Comparison of ENCODE assay signal across 8 cellular contexts in genomic region chr4:110514889-110515479, GRCh38. TPM values are rescaled to one million over a fixed set of nuclear protein-coding genes. Genes with fewer than 3 reads are reported as not detected.
A peak's percentile ranks its signal among the peaks of the same experiment; 100 is the strongest.
DNase-seq lines count a peak whose midpoint lies in the region; ATAC-seq and TF ChIP-seq lines count a peak whose summit lies in the region.

No MANE protein-coding gene starts in this region.

- H2AK5ac ChIP-seq in mesenchymal stem cell (ENCODE audit: low read length, severe bottlenecking): no peak overlapping the region

- H3K27ac ChIP-seq in heart left ventricle (no peak overlapping the region), breast epithelium (no peak overlapping the region), mesenchymal stem cell (ENCODE audit: low read length, poor library complexity, severe bottlenecking) (no peak overlapping the region), caudate nucleus (ENCODE audit: low read depth, low read length) (no peak overlapping the region)

- H4K91ac ChIP-seq in mesenchymal stem cell (ENCODE audit: low read length): no peak overlapping the region

- H2BK120ac ChIP-seq in mesenchymal stem cell (ENCODE audit: low read depth, low read length): no peak overlapping the region

- H3K18ac ChIP-seq in mesenchymal stem cell (ENCODE audit: low read depth in 1 of 2, low read length in 2 of 2): no peak overlapping the region

- TF ChIP-seq POLR2A in heart left ventricle (IDR thresholded peaks at IDR 0.05): no peak
- no peak for TF ChIP-seq POLR2A in breast epithelium (IDR thresholded peaks at IDR 0.05)

- TF ChIP-seq CTCF in heart left ventricle (IDR thresholded peaks at IDR 0.05): peak; percentile 53 to 82 (median 68)
- TF ChIP-seq CTCF in breast epithelium (IDR thresholded peaks at IDR 0.05): peak; percentile 45 to 53 (median 48)

- H3K9ac ChIP-seq in mesenchymal stem cell (ENCODE audit: low read length): no peak overlapping the region

- DNase-seq in heart left ventricle: no peak
- no peak for DNase-seq in Right ventricle myocardium inferior (ENCODE audit: missing footprints)
- peak; percentile 34 for DNase-seq in NCI-H2227 treated with DMSO at 0.1 percent for 48 hours (lab: John Stamatoyannopoulos, UW)
- no peak for DNase-seq in breast epithelium (ENCODE audit: low spot score in 2 of 2)
- peak; percentile 59 for DNase-seq in mesenchymal stem cell
- no peak for DNase-seq in mucosa of gallbladder (ENCODE audit: low spot score)
- no peak for DNase-seq in NCI-H524 treated with DMSO at 0.1 percent for 48 hours (lab: John Stamatoyannopoulos, UW)
- no peak for DNase-seq in caudate nucleus (lab: John Stamatoyannopoulos, UW)

- no peak overlapping the region for H4K8ac ChIP-seq in mesenchymal stem cell (ENCODE audit: low read length)

- ATAC-seq in heart left ventricle (no peak), Right ventricle myocardium inferior (no peak)

- H2AFZ ChIP-seq in mesenchymal stem cell (ENCODE audit: low read depth, low read length): no peak overlapping the region

- intact Hi-C loops in heart left ventricle (cut with DNase I): loop anchor here (2.0 to 10.0 kb wide), 13 partner anchors 170 to 1520 kb away; partner anchors contain the start of gene ELOVL6 (in 3 of the 10)
- intact Hi-C loops in Right ventricle myocardium inferior (cut with DNase I): loop anchor here (2.0 to 10.0 kb wide), 5 partner anchors 70 to 1090 kb away; partner anchors contain the start of gene ELOVL6
- intact Hi-C loops in breast epithelium (cut with DNase I; ENCODE audit: low total_unique reads): loop anchor here (5.0 to 10.0 kb wide), 2 partner anchors 310 to 538 kb away; no protein-coding TSS in a partner anchor

- no peak overlapping the region for H2BK15ac ChIP-seq in mesenchymal stem cell (ENCODE audit: low read depth, poor library complexity, severe bottlenecking)

- H3K36me3 ChIP-seq in heart left ventricle (no peaks in the 10 kb centered on the region), breast epithelium (no peaks in the 10 kb centered on the region), mesenchymal stem cell (ENCODE audit: control insufficient read depth in 1 of 2, insufficient read depth in 2 of 2, low read depth in 1 of 2, low read length in 2 of 2) (no peaks in the 10 kb centered on the region)

- H3K27me3 ChIP-seq in heart left ventricle (no peaks in the 10 kb centered on the region), breast epithelium (no peaks in the 10 kb centered on the region), mesenchymal stem cell (ENCODE audit: control insufficient read depth in 1 of 2, insufficient read depth in 1 of 2, low read length in 2 of 2) (no peaks in the 10 kb centered on the region)

- H3K4me1 ChIP-seq in heart left ventricle (peaks cover 0 to 17% (median 0%) of the 10 kb centered on the region in 12 donors), breast epithelium (no peaks in the 10 kb centered on the region), mesenchymal stem cell (ENCODE audit: control insufficient read depth, insufficient read depth, low read depth, low read length) (no peaks in the 10 kb centered on the region)

- no peaks in the 10 kb centered on the region for H3K79me1 ChIP-seq in mesenchymal stem cell (replicated peaks; ENCODE audit: low read length, poor library complexity, severe bottlenecking)

- H2BK5ac ChIP-seq in mesenchymal stem cell (ENCODE audit: low read depth, low read length, poor library complexity, severe bottlenecking): no peak overlapping the region

- H3K9me3 ChIP-seq in heart left ventricle (no peaks in the 10 kb centered on the region), breast epithelium (no peaks in the 10 kb centered on the region), mesenchymal stem cell (ENCODE audit: control insufficient read depth, low read length) (no peaks in the 10 kb centered on the region)

- no peak overlapping the region for H2BK12ac ChIP-seq in mesenchymal stem cell (ENCODE audit: low read length in 2 of 2)

- H3K4me2 ChIP-seq in mesenchymal stem cell (ENCODE audit: low read length, poor library complexity, severe bottlenecking): no peak overlapping the region

- H3K4ac ChIP-seq in mesenchymal stem cell (ENCODE audit: low read depth in 1 of 2, low read length in 2 of 2): no peak overlapping the region

- no peak overlapping the region for H3K23ac ChIP-seq in mesenchymal stem cell (ENCODE audit: low read length in 2 of 2)

- H3K4me3 ChIP-seq in heart left ventricle: no peak overlapping the region
- no peak overlapping the region for H3K4me3 ChIP-seq in breast epithelium
- no peak overlapping the region for H3K4me3 ChIP-seq in mesenchymal stem cell (ENCODE audit: insufficient read depth in 1 of 2, low read depth in 1 of 2, low read length in 2 of 2)

- H3K14ac ChIP-seq in mesenchymal stem cell (ENCODE audit: low read length in 2 of 2): no peak overlapping the region

RNA-seq across cellular contexts. Expression of gene ENPEP, which starts 39.0 kb away (rescaled TPM):
- 1 to 10 TPM; 1.3 to 9.3 (median 4.2) TPM for total RNA-seq in heart left ventricle
- 1 to 10 TPM; 1.3 to 4.4 TPM for polyA plus RNA-seq in heart left ventricle
- total RNA-seq in Right ventricle myocardium inferior: 4.1 TPM
- 10 to 100 TPM in 1 of 3 donors, 1 to 10 TPM in 2; 5.0 to 10.2 (median 9.8) TPM for total RNA-seq in breast epithelium
- 0.28 TPM for polyA plus RNA-seq in mesenchymal stem cell (2013, experiment 1 of 2)
- polyA plus RNA-seq in mesenchymal stem cell (2013, experiment 2 of 2): 0.22 TPM
- total RNA-seq in mucosa of gallbladder: 1.8 TPM

Comparison
In these comparisons a context has a peak if more than half of its experiments do, and no peak if none do; other contexts are left out.
1. DNase-seq: peak in NCI-H2227 treated with DMSO at 0.1 percent for 48 hours (single experiment) and mesenchymal stem cell (single experiment); none in heart left ventricle (0 of 5), Right ventricle myocardium inferior (single experiment), breast epithelium (0 of 2), mucosa of gallbladder (single experiment), NCI-H524 treated with DMSO at 0.1 percent for 48 hours (single experiment) and caudate nucleus (0 of 61).